28 cellular contexts compared by ENCODE assay signal in genomic region chr1:37246631-37247030, GRCh38.
"Had no signal": no experiment of that assay in that cellular context is flagged by ENCODE, and none has a peak within 500 bp of the region (broad histone marks: within the 10 kb centered on the region; RNA-seq: fewer than 3 reads in every experiment).

No MANE protein-coding gene starts in this region.

- H3K36me3 ChIP-seq: ovary, right lobe of liver, sigmoid colon, stomach, thoracic aorta, thyroid gland, tibial nerve, upper lobe of left lung, vagina had no signal

- H3K9me3 Mint-ChIP-seq: natural killer cell treated with Interleukin-12 subunit alpha and Interleukin-12 subunit beta and Interleukin-15 and Interleukin-18, amount 100 ng/mL, for 72 hours; nephron progenitor cell; neural crest cell; stimulated activated effector memory CD8-positive, alpha-beta T cell treated with anti-CD3 and anti-CD28 coated beads, Interleukin-12 subunit alpha, Interleukin-12 subunit beta, amount 100 ng/mL, for 72 hours; stimulated activated naive B cell treated with anti-CD40 and anti-IgM and Interleukin-4, amounts not matched to agents 10 μg/mL and 1 μg/mL and 100 μg/mL, for 72 hours; stimulated activated naive CD8-positive, alpha-beta T cell treated with anti-CD3 and anti-CD28 coated beads, Interleukin-15, Interleukin-2, amounts not matched to agents 100 ng/mL and 50 ng/mL, for 24 hours had no signal

- ATAC-seq: natural killer cell treated with Interleukin-12 subunit alpha and Interleukin-12 subunit beta and Interleukin-15 and Interleukin-18, amount 100 ng/mL, for 72 hours; psoas muscle; right cardiac atrium; right lobe of liver; stimulated activated effector memory CD8-positive, alpha-beta T cell treated with anti-CD3 and anti-CD28 coated beads, Interleukin-12 subunit alpha, Interleukin-12 subunit beta, amount 100 ng/mL, for 72 hours; stimulated activated naive B cell treated with anti-CD40 and anti-IgM and Interleukin-4, amounts not matched to agents 10 μg/mL and 1 μg/mL and 100 μg/mL, for 72 hours had no signal

- H3K4me1 Mint-ChIP-seq: nephron progenitor cell; stimulated activated effector memory CD8-positive, alpha-beta T cell treated with anti-CD3 and anti-CD28 coated beads, Interleukin-12 subunit alpha, Interleukin-12 subunit beta, amount 100 ng/mL, for 72 hours; stimulated activated naive B cell treated with anti-CD40 and anti-IgM and Interleukin-4, amounts not matched to agents 10 μg/mL and 1 μg/mL and 100 μg/mL, for 72 hours had no signal

- H3K4me1 ChIP-seq: parathyroid adenoma, psoas muscle, right lobe of liver, sigmoid colon, stomach, thyroid gland, tibial nerve, upper lobe of left lung, vagina had no signal

- H3K9ac ChIP-seq: parathyroid adenoma had no signal

- H3K27ac Mint-ChIP-seq: natural killer cell treated with Interleukin-12 subunit alpha and Interleukin-12 subunit beta and Interleukin-15 and Interleukin-18, amount 100 ng/mL, for 72 hours; nephron progenitor cell; progenitor cell of endocrine pancreas; stimulated activated effector memory CD8-positive, alpha-beta T cell treated with anti-CD3 and anti-CD28 coated beads, Interleukin-12 subunit alpha, Interleukin-12 subunit beta, amount 100 ng/mL, for 72 hours; stimulated activated naive B cell treated with anti-CD40 and anti-IgM and Interleukin-4, amounts not matched to agents 10 μg/mL and 1 μg/mL and 100 μg/mL, for 72 hours; stimulated activated naive CD8-positive, alpha-beta T cell treated with anti-CD3 and anti-CD28 coated beads, Interleukin-15, Interleukin-2, amounts not matched to agents 100 ng/mL and 50 ng/mL, for 24 hours had no signal

- H3K27me3 ChIP-seq: ovary, right lobe of liver, thyroid gland, tibial nerve, upper lobe of left lung, vagina had no signal

- H3K27ac ChIP-seq: ovary, parathyroid adenoma, psoas muscle, right lobe of liver, sigmoid colon, stomach, thoracic aorta, thyroid gland, tibial nerve, upper lobe of left lung, vagina had no signal

- H3K4me3 Mint-ChIP-seq: natural killer cell treated with Interleukin-12 subunit alpha and Interleukin-12 subunit beta and Interleukin-15 and Interleukin-18, amount 100 ng/mL, for 72 hours; nephron progenitor cell; neural crest cell; stimulated activated effector memory CD8-positive, alpha-beta T cell treated with anti-CD3 and anti-CD28 coated beads, Interleukin-12 subunit alpha, Interleukin-12 subunit beta, amount 100 ng/mL, for 72 hours; stimulated activated naive B cell treated with anti-CD40 and anti-IgM and Interleukin-4, amounts not matched to agents 10 μg/mL and 1 μg/mL and 100 μg/mL, for 72 hours; stimulated activated naive CD8-positive, alpha-beta T cell treated with anti-CD3 and anti-CD28 coated beads, Interleukin-15, Interleukin-2, amounts not matched to agents 100 ng/mL and 50 ng/mL, for 24 hours had no signal

- H3K9me3 ChIP-seq: ovary, psoas muscle, right lobe of liver, sigmoid colon, stomach, thoracic aorta, thyroid gland, tibial nerve, upper lobe of left lung, vagina had no signal

- H3K4me3 ChIP-seq: ovary, psoas muscle, right lobe of liver, sigmoid colon, stomach, thoracic aorta, thyroid gland, tibial nerve, upper lobe of left lung, vagina had no signal

- H3K36me3 Mint-ChIP-seq: natural killer cell treated with Interleukin-12 subunit alpha and Interleukin-12 subunit beta and Interleukin-15 and Interleukin-18, amount 100 ng/mL, for 72 hours; stimulated activated effector memory CD8-positive, alpha-beta T cell treated with anti-CD3 and anti-CD28 coated beads, Interleukin-12 subunit alpha, Interleukin-12 subunit beta, amount 100 ng/mL, for 72 hours; stimulated activated naive B cell treated with anti-CD40 and anti-IgM and Interleukin-4, amounts not matched to agents 10 μg/mL and 1 μg/mL and 100 μg/mL, for 72 hours had no signal

- DNase-seq: nephron progenitor cell; occipital lobe; ovary; posterior cingulate gyrus; psoas muscle; right cardiac atrium; right lobe of liver; sigmoid colon; small intestine; stimulated activated CD4-positive, alpha-beta T cell treated with anti-CD3 and anti-CD28 coated beads, Interleukin-15, amount 100 ng/mL, for 24 hours; stimulated activated CD4-positive, alpha-beta T cell treated with anti-CD3 and anti-CD28 coated beads, Interleukin-2, amount 100 ng/mL, for 24 hours; stimulated activated CD4-positive, alpha-beta T cell treated with anti-CD3 and anti-CD28 coated beads, Interleukin-2, amount 100 ng/mL, for 48 hours; stimulated activated CD4-positive, alpha-beta T cell treated with anti-CD3 and anti-CD28 coated beads, Interleukin-4, amount 100 ng/mL, for 24 hours; stimulated activated naive B cell treated with anti-CD40 and anti-IgM and Interleukin-4, amounts not matched to agents 10 μg/mL and 1 μg/mL and 100 μg/mL, for 72 hours; stimulated activated naive CD4-positive, alpha-beta T cell treated with Interleukin-2 at 50 U/mL for 16 hours; stomach; thyroid gland; trophoblast cell; upper lobe of left lung had no signal
